9 cellular contexts compared by ENCODE assay signal in genomic region chr6:24205020-24205492, GRCh38.
DNase-seq lines count a peak whose midpoint lies in the region; ATAC-seq, FAIRE-seq and TF ChIP-seq lines count a peak whose summit lies in the region.
"Had no signal": no experiment of that assay in that cellular context is flagged by ENCODE, and none has a peak within 500 bp of the region (broad histone marks: within the 10 kb centered on the region; RNA-seq: fewer than 3 reads in every experiment).

No MANE protein-coding gene starts in this region.

- CTCF ChIA-PET in HCT116 (lab: Charles Lee), result interaction anchor here (0.7 to 2.6 kb wide), 3 partner anchors 8 to 145 kb away, joined by 3 to 17 read pairs (median 3); no protein-coding TSS in a partner anchor

- no peaks in the 10 kb centered on the region for H3K4me1 ChIP-seq in HCT116 (ENCODE audit: control insufficient read depth in 1 of 2, insufficient read depth in 2 of 2, low read length in 2 of 2)
- no peaks in the 10 kb centered on the region for H3K4me1 ChIP-seq in kidney (ENCODE audit: control insufficient read depth in 1 of 2, insufficient read depth in 1 of 2, low read depth in 1 of 2, low read length in 2 of 2)
- H3K4me1 ChIP-seq: BLaER1 had no signal

- RAD21 ChIA-PET in HCT116 (lab: Charles Lee; ENCODE audit: low non-redundant PET in 1 of 2, low total read pairs in 2 of 2, uncharacterized antibody in 2 of 2, unreplicated experiment in 2 of 2), result no interaction called here

- intact Hi-C loops in HCT116 (cut with micrococcal nuclease), result loop anchor here (1.0 kb wide), 1 partner anchor 141 kb away; no protein-coding TSS in a partner anchor
- intact Hi-C loops in kidney (cut with DNase I), result no loop called here
- intact Hi-C loops in sciatic nerve (cut with DNase I), result no loop called here

- H3K4me3 ChIP-seq in HCT116 (replicated peaks in 1 of 2; ENCODE audit: low read depth in 1 of 2, low read length in 2 of 2) (no peak overlapping the region), kidney (ENCODE audit: low read length in 2 of 2) (no peak overlapping the region)
- H3K4me3 ChIP-seq: BLaER1 had no signal

- H3K4me2 ChIP-seq in HCT116 (ENCODE audit: low read length), result no peak overlapping the region
- H3K4me2 ChIP-seq: BLaER1 had no signal

- no peaks in the 10 kb centered on the region for H4K20me1 ChIP-seq in HCT116 (ENCODE audit: insufficient read depth)
- H4K20me1 ChIP-seq: BLaER1 had no signal

- TF ChIP-seq RAD21 in HCT116 (IDR thresholded peaks at IDR 0.05; ENCODE audit: low read depth), result peak; percentile 75

- H3K9me2 ChIP-seq in HCT116 (ENCODE audit: insufficient read depth), result no peaks in the 10 kb centered on the region

- DNase-seq in NCI-H2107 treated with DMSO at 0.1 percent for 48 hours (lab: John Stamatoyannopoulos, UW; ENCODE audit: unreplicated experiment) (peak; percentile 15), NCI-H2107 (lab: John Stamatoyannopoulos, UW) (no peak), HCT116 (ENCODE audit: low read depth, low spot score) (peak; percentile 28), NCI-H2171 treated with DMSO at 0.1 percent for 48 hours (lab: John Stamatoyannopoulos, UW) (peak; percentile 85), amniotic epithelial cell (ENCODE audit: low read depth) (peak; percentile 37), kidney (no peak), urothelium cell line (ENCODE audit: low spot score) (peak; percentile 17), sciatic nerve (ENCODE audit: low spot score) (no peak)

- no peak overlapping the region for H3K27ac ChIP-seq in HCT116 (ENCODE audit: low read depth, low read length)
- H3K27ac ChIP-seq in kidney (ENCODE audit: low read depth in 2 of 2, low read length in 2 of 2), result no peak overlapping the region
- H3K27ac ChIP-seq: BLaER1 had no signal

- H2AFZ ChIP-seq in HCT116 (ENCODE audit: low read depth, low read length, poor library complexity, severe bottlenecking), result no peak overlapping the region

- no peak overlapping the region for H3K9ac ChIP-seq in HCT116 (ENCODE audit: low read length)
- H3K9ac ChIP-seq in kidney (ENCODE audit: low read length in 2 of 2), result no peak overlapping the region
- H3K9ac ChIP-seq: BLaER1 had no signal

- ATAC-seq in HCT116 (peak; percentile 73), sciatic nerve (no peak)

- no peaks in the 10 kb centered on the region for H3K36me3 ChIP-seq in HCT116 (ENCODE audit: control insufficient read depth in 1 of 2, insufficient read depth in 2 of 2, low read length in 2 of 2)
- no peaks in the 10 kb centered on the region for H3K36me3 ChIP-seq in kidney (ENCODE audit: control insufficient read depth in 1 of 2, insufficient read depth in 2 of 2, low read length in 2 of 2)
- H3K36me3 ChIP-seq: BLaER1 had no signal

- FAIRE-seq in kidney (lab: Jason Lieb, UNC), result peak; percentile 42
- FAIRE-seq in urothelium cell line (lab: Jason Lieb, UNC), result peak; percentile 17

- TF ChIP-seq POLR2A in HCT116 (IDR thresholded peaks at IDR 0.05; ENCODE audit: borderline replicate concordance, extremely low read depth, insufficient read depth, insufficient read length), result no peak

- POLR2A ChIA-PET in HCT116 (lab: Charles Lee), result no interaction called here

- BruUV-seq in HCT116 (replicated peaks; lab: Mats Ljungman, UMichigan), result no TSS peak

- TF ChIP-seq CTCF in HCT116 (IDR thresholded peaks at IDR 0.05 in 2 of 3, conservative IDR thresholded peaks at IDR 0.05 in 1 of 3; ENCODE audit: borderline replicate concordance in 1 of 3, insufficient read depth in 1 of 3, low read depth in 2 of 3, low read length in 2 of 3), result peak; percentile 42 to 67 (median 50); a peak in 4 of 6 replicates
- peak; percentile 59 for TF ChIP-seq CTCF in kidney (IDR thresholded peaks at IDR 0.05; ENCODE audit: borderline replicate concordance, extremely low read depth, insufficient read depth)

- H3K9me3 ChIP-seq in HCT116 (ENCODE audit: control insufficient read depth in 1 of 2, insufficient read depth in 1 of 2, low read depth in 1 of 2, low read length in 2 of 2) (no peaks in the 10 kb centered on the region), kidney (ENCODE audit: control insufficient read depth in 1 of 2, low read length in 2 of 2) (no peaks in the 10 kb centered on the region)

- no peaks in the 10 kb centered on the region for H3K79me2 ChIP-seq in HCT116 (ENCODE audit: insufficient read depth, low read length)

- 0 out of 2 replicates have a peak, but pooled peaks cover 3% of the 10 kb centered on the region for H3K27me3 ChIP-seq in HCT116 (ENCODE audit: insufficient read depth, low read length)
- H3K27me3 ChIP-seq: BLaER1 had no signal

TF ChIP-seq in HCT116, 20 proteins besides CTCF, POLR2A, EP300 and RAD21:
- TF ChIP-seq CEBPB (IDR thresholded peaks at IDR 0.05; ENCODE audit: low read depth), result no peak
- TF ChIP-seq ATF3 (IDR thresholded peaks at IDR 0.05), result no peak
- no peak for TF ChIP-seq ZFX (IDR thresholded peaks at IDR 0.05)
- no peak for TF ChIP-seq REST (IDR thresholded peaks at IDR 0.05; ENCODE audit: low read depth)
- no peak for TF ChIP-seq ELF1 (IDR thresholded peaks at IDR 0.05; ENCODE audit: borderline replicate concordance, low read depth)
- TF ChIP-seq SP1 (IDR thresholded peaks at IDR 0.05; ENCODE audit: low read depth), result no peak
- TF ChIP-seq SRF (IDR thresholded peaks at IDR 0.05; ENCODE audit: low read depth), result no peak
- no peak for TF ChIP-seq CBX3 (IDR thresholded peaks at IDR 0.05; ENCODE audit: low read depth)
- no peak for TF ChIP-seq TCF7L2 (IDR thresholded peaks at IDR 0.05; ENCODE audit: borderline replicate concordance, extremely low read depth, insufficient read depth, insufficient read length)
- no peak for TF ChIP-seq FOSL1 (IDR thresholded peaks at IDR 0.05; ENCODE audit: low read depth)
- no peak for TF ChIP-seq EZH2 (IDR thresholded peaks at IDR 0.05)
- no peak for TF ChIP-seq ZNF274 (IDR thresholded peaks at IDR 0.05; ENCODE audit: low read depth, low read length)
- TF ChIP-seq, protein P1, sequence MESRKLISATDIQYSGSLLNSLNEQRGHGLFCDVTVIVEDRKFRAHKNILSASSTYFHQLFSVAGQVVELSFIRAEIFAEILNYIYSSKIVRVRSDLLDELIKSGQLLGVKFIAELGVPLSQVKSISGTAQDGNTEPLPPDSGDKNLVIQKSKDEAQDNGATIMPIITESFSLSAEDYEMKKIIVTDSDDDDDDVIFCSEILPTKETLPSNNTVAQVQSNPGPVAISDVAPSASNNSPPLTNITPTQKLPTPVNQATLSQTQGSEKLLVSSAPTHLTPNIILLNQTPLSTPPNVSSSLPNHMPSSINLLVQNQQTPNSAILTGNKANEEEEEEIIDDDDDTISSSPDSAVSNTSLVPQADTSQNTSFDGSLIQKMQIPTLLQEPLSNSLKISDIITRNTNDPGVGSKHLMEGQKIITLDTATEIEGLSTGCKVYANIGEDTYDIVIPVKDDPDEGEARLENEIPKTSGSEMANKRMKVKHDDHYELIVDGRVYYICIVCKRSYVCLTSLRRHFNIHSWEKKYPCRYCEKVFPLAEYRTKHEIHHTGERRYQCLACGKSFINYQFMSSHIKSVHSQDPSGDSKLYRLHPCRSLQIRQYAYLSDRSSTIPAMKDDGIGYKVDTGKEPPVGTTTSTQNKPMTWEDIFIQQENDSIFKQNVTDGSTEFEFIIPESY (IDR thresholded peaks at IDR 0.05; ENCODE audit: extremely low read depth, insufficient replicate concordance, low read length), result no peak

Comparison
In these comparisons a context has a peak if more than half of its experiments do, and no peak if none do; other contexts are left out.
1. DNase-seq: peak in NCI-H2107 treated with DMSO at 0.1 percent for 48 hours (single experiment), HCT116 (single experiment), NCI-H2171 treated with DMSO at 0.1 percent for 48 hours (single experiment), amniotic epithelial cell (single experiment) and urothelium cell line (single experiment); none in NCI-H2107 (single experiment), kidney (single experiment) and sciatic nerve (single experiment).